ENCODE assay signal across 10 cellular contexts in genomic region chr20:37378785-37379598, GRCh38. TPM values are rescaled to one million over a fixed set of nuclear protein-coding genes. Genes with fewer than 3 reads are reported as not detected.
DNase-seq lines count a peak whose midpoint lies in the region; ATAC-seq and TF ChIP-seq lines count a peak whose summit lies in the region.
"Had no signal": no experiment of that assay in that cellular context is flagged by ENCODE, and none has a peak within 500 bp of the region (broad histone marks: within the 10 kb centered on the region; RNA-seq: fewer than 3 reads in every experiment).

No MANE protein-coding gene starts in this region.

- H3K36me3 ChIP-seq in H7 (replicated peaks; ENCODE audit: control insufficient read depth, insufficient read depth, low read length) (no peaks in the 10 kb centered on the region), fibroblast of lung (ENCODE audit: control insufficient read depth, insufficient read depth, low read length) (peaks cover 3% of the 10 kb centered on the region), sigmoid colon (peaks cover 0 to 26% (median 0%) of the 10 kb centered on the region in 4 donors)

- H3K27ac ChIP-seq in fibroblast of lung (ENCODE audit: insufficient read depth, low read length) (peak overlapping the region; percentile 30), sigmoid colon (peak overlapping the region in 1 of 4 donors; percentile 54)
- H3K27ac ChIP-seq: VCaP had no signal

- ATAC-seq in HG03097 (IDR thresholded peaks at IDR 0.05; ENCODE audit: low FRiP score, unreplicated experiment), result no peak
- ATAC-seq in HG03439 (IDR thresholded peaks at IDR 0.05; ENCODE audit: unreplicated experiment), result no peak

- no peaks in the 10 kb centered on the region for H4K20me1 ChIP-seq in fibroblast of lung (ENCODE audit: control insufficient read depth, extremely low read depth, insufficient read depth, low read length)

- no peak overlapping the region for H3K4me2 ChIP-seq in fibroblast of lung (ENCODE audit: extremely low read depth, insufficient read depth, low read length)

- no peaks in the 10 kb centered on the region for H3K9me3 ChIP-seq in fibroblast of lung (ENCODE audit: control insufficient read depth, insufficient read depth, low read depth, low read length)
- no peaks in the 10 kb centered on the region for H3K9me3 ChIP-seq in sigmoid colon

- H3K4me1 ChIP-seq in fibroblast of lung (ENCODE audit: control insufficient read depth, extremely low read depth, insufficient read depth, low read length), result peaks cover 4% of the 10 kb centered on the region
- H3K4me1 ChIP-seq in sigmoid colon, result peaks cover 0 to 24% (median 16%) of the 10 kb centered on the region in 4 donors

- WGBS in sigmoid colon, 2 donors, result 66 to 79% methylated on average over 24 of the region's 24 CpGs

- H3K4me3 ChIP-seq in H7 (ENCODE audit: insufficient read depth, low read depth, low read length) (no peak overlapping the region), fibroblast of lung (replicated peaks in 1 of 4; ENCODE audit: control extremely low read depth in 1 of 4, insufficient read depth in 1 of 4, low read depth in 3 of 4, low read length in 4 of 4) (no peak overlapping the region), sigmoid colon (no peak overlapping the region)

- DNase-seq in H7 (peak; percentile 61), RPMI7951 (ENCODE audit: low read depth) (peak; percentile 24), fibroblast of lung (ENCODE audit: low read depth in 2 of 2) (peak in 1 of 2 donors; percentile 70), sigmoid colon (peak; percentile 68), dedifferentiated amniotic fluid mesenchymal stem cell (ENCODE audit: extremely low spot score) (no peak)
- DNase-seq: activated naive CD8-positive, alpha-beta T cell treated with anti-CD3 and anti-CD28 coated beads, Interleukin-2, amount 10 ng/mL, durations not matched to agents 7 days and 5 days; NCI-H524 had no signal

- H3K9ac ChIP-seq in fibroblast of lung (ENCODE audit: insufficient read depth, low read length), result no peak overlapping the region

- H2AFZ ChIP-seq in fibroblast of lung (ENCODE audit: low read length), result no peak overlapping the region

- intact Hi-C loops in sigmoid colon (cut with DNase I), result no loop called here

- TF ChIP-seq CTCF in fibroblast of lung (conservative IDR thresholded peaks at IDR 0.05 in 1 of 2, IDR thresholded peaks at IDR 0.05 in 1 of 2; ENCODE audit: low read depth in 1 of 2, low read length in 2 of 2) (no peak), sigmoid colon (IDR thresholded peaks at IDR 0.05) (no peak)

- H3K79me2 ChIP-seq in fibroblast of lung (ENCODE audit: control insufficient read depth, insufficient read depth, low read length), result no peaks in the 10 kb centered on the region

- TF ChIP-seq EP300 in sigmoid colon (IDR thresholded peaks at IDR 0.05), result no peak

- no peak for TF ChIP-seq POLR2A in sigmoid colon (IDR thresholded peaks at IDR 0.05)

- no peaks in the 10 kb centered on the region for H3K27me3 ChIP-seq in H7 (ENCODE audit: control insufficient read depth, insufficient read depth, low read length)
- no peaks in the 10 kb centered on the region for H3K27me3 ChIP-seq in fibroblast of lung (ENCODE audit: control insufficient read depth, insufficient read depth, low read length)
- no peaks in the 10 kb centered on the region for H3K27me3 ChIP-seq in sigmoid colon

RNA-seq across cellular contexts. Expression of gene SRC, which starts 33.1 kb away (rescaled TPM):
- total RNA-seq in H7 (2014; rRNA removed; shearing (Covaris generic)), result 31.4 and 32.5 TPM in 2 replicates
- total RNA-seq in RPMI7951 (2014; rRNA removed; shearing (Covaris generic)), result 10.5 and 11.3 TPM in 2 replicates
- total RNA-seq in fibroblast of lung (12.3 and 20.3 TPM in 2 replicates), sigmoid colon (10 to 100 TPM; 28.1 to 52.3 (median 40.0) TPM)
- polyA plus RNA-seq in fibroblast of lung (17.8 and 18.6 TPM in 2 replicates), sigmoid colon (10 to 100 TPM; 64.3 to 91.8 (median 79.1) TPM)
- polyA plus RNA-seq in fibroblast of lung (2012), result 17.6 and 20.6 TPM in 2 replicates
- polyA minus RNA-seq in fibroblast of lung (ENCODE audit: low replicate concordance), result 75.3 and 83.3 TPM in 2 replicates
